ENCODE assay signal across 25 cellular contexts in the genomic region with DNA sequence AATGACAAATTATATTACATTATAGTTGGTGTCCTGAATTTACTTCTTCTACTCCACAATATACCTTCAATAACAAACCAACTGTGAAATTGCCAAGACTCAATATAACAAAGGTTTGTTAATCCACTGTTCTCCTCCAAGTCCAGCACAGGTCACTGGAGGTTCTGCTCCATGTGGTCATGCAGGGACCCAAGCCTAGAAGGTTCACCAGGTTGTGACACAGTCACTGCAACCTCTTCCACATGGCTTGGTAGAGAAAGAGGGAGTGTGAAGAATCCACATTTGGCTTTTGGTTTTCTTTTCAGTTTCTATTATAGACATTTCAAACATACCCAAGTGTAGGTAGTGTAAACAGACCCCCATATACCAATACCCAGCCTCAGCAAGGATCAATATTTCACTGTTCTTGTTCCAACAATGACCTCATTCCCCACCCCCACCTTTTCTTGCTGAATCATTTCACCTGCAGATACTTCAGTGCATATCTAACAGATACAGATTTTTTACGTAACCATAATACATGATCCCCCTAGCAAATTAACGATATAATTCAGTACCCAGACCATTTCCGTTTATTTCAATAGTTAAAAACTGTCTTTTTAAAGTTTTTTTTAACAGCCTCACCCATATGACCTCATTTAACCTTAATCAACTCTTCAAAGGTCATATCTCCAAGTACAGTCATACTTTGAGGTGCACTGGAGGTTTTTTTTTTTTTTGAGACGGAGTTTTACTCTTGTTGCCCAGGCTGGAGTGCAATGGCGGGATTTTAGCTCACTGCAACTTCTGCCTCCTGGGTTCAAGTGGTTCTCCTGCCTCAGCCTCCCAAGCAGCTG. TPM values are rescaled to one million over a fixed set of nuclear protein-coding genes. Genes with fewer than 3 reads are reported as not detected.
A peak's percentile ranks its signal among the peaks of the same experiment; 100 is the strongest.
DNase-seq lines count a peak whose midpoint lies in the region; ATAC-seq and TF ChIP-seq lines count a peak whose summit lies in the region.
"Had no signal": no experiment of that assay in that cellular context is flagged by ENCODE, and none has a peak within 500 bp of the region (broad histone marks: within the 10 kb centered on the region; RNA-seq: fewer than 3 reads in every experiment).

No MANE protein-coding gene starts in this region.

- TF ChIP-seq CTCF in liver (IDR thresholded peaks at IDR 0.05; ENCODE audit: low read depth, low read length, missing input control) (no peak), type B pancreatic cell (conservative IDR thresholded peaks at IDR 0.05) (no peak)

- H3K9me3 ChIP-seq in liver (ENCODE audit: control insufficient read depth in 4 of 4, low read length in 3 of 4) = no peaks in the 10 kb centered on the region
- H3K9me3 ChIP-seq: BLaER1, SJCRH30 had no signal

- peaks cover 0 to 4% (median 0%) of the 10 kb centered on the region in 4 donors for H3K4me1 ChIP-seq in liver (ENCODE audit: control insufficient read depth in 4 of 4, insufficient read depth in 4 of 4, low read length in 3 of 4)
- H3K4me1 ChIP-seq: SJCRH30 had no signal

- 90% methylated on average over 5 of the region's 5 CpGs for WGBS in liver

- H3K27me3 Mint-ChIP-seq in type B pancreatic cell = peaks cover 7% of the 10 kb centered on the region

- H3K9me3 Mint-ChIP-seq in activated naive CD4-positive, alpha-beta T cell treated with anti-CD3 and anti-CD28 coated beads, Interleukin-2, amount 50 U/mL, for 72 hours = peaks cover 4 to 7% of the 10 kb centered on the region in 2 donors
- no peaks in the 10 kb centered on the region for H3K9me3 Mint-ChIP-seq in type B pancreatic cell

- H3K36me3 ChIP-seq in liver (ENCODE audit: control insufficient read depth in 4 of 4, insufficient read depth in 3 of 4, low read depth in 1 of 4, low read length in 3 of 4) = no peaks in the 10 kb centered on the region
- H3K36me3 ChIP-seq: BLaER1, SJCRH30 had no signal

- peak; percentile 30 to 35 for ATAC-seq in activated naive CD4-positive, alpha-beta T cell treated with anti-CD3 and anti-CD28 coated beads, Interleukin-2, amount 50 U/mL, for 72 hours
- no peak for ATAC-seq in GM19328 (IDR thresholded peaks at IDR 0.05; ENCODE audit: unreplicated experiment)
- ATAC-seq: GM12878 had no signal

- no peaks in the 10 kb centered on the region for H3K27me3 ChIP-seq in liver (ENCODE audit: control insufficient read depth in 4 of 4, insufficient read depth in 4 of 4, low read length in 3 of 4)

- H3K4me3 Mint-ChIP-seq in type B pancreatic cell = no peak overlapping the region
- H3K4me3 Mint-ChIP-seq: CD4-positive, CD25-positive, alpha-beta regulatory T cell; IgD-negative memory B cell had no signal

- no peak overlapping the region for H3K4me3 ChIP-seq in liver (ENCODE audit: low read depth in 1 of 3, low read length in 3 of 3)
- H3K4me3 ChIP-seq: BLaER1, GM12878, SJCRH30 had no signal

- H3K9ac ChIP-seq in liver (ENCODE audit: low read depth in 1 of 2, low read length in 2 of 2) = no peak overlapping the region
- H3K9ac ChIP-seq: BLaER1 had no signal

- H3K27ac Mint-ChIP-seq in activated naive CD4-positive, alpha-beta T cell treated with anti-CD3 and anti-CD28 coated beads, Interleukin-2, amount 50 U/mL, for 72 hours = peak overlapping the region in 1 of 2 donors; percentile 46
- peak overlapping the region; percentile 26 for H3K27ac Mint-ChIP-seq in type B pancreatic cell
- H3K27ac Mint-ChIP-seq: CD4-positive, CD25-positive, alpha-beta regulatory T cell; IgD-negative memory B cell had no signal

- no peak for TF ChIP-seq RAD21 in liver (IDR thresholded peaks at IDR 0.05)

- no peak overlapping the region for H3K27ac ChIP-seq in liver (ENCODE audit: low read depth in 1 of 2, low read length in 2 of 2)
- H3K27ac ChIP-seq: BLaER1, SJCRH30 had no signal

- DNase-seq in activated naive CD4-positive, alpha-beta T cell treated with anti-CD3 and anti-CD28 coated beads, Interleukin-2, amount 50 U/mL, for 72 hours (ENCODE audit: low spot score in 2 of 2) = no peak
- no peak for DNase-seq in activated naive CD4-positive, alpha-beta T cell treated with anti-CD3 and anti-CD28 coated beads, Interleukin-2, amount 50 U/mL, for 16 hours
- peak; percentile 51 to 62 for DNase-seq in SHP77 (lab: John Stamatoyannopoulos, UW)
- DNase-seq in type B pancreatic cell (ENCODE audit: extremely low spot score, unreplicated experiment) = no peak
- no peak for DNase-seq in NCI-H774 (lab: John Stamatoyannopoulos, UW)
- DNase-seq in KG1 (lab: John Stamatoyannopoulos, UW) = no peak
- DNase-seq: CD4-positive, CD25-positive, alpha-beta regulatory T cell; DMS79; EL; GDM1; HCEC 1CT; Karpas-422; NCI-H1092; NCI-H1436 treated with DMSO at 0.1 percent for 48 hours; NCI-H187 treated with DMSO at 0.1 percent for 48 hours; NCI-H2171 treated with DMSO at 0.1 percent for 48 hours; NCI-H446 treated with DMSO at 0.1 percent for 48 hours; NCI-H526; SJCRH30 had no signal

- H3K36me3 Mint-ChIP-seq in activated naive CD4-positive, alpha-beta T cell treated with anti-CD3 and anti-CD28 coated beads, Interleukin-2, amount 50 U/mL, for 72 hours = peaks cover 7 to 10% of the 10 kb centered on the region in 2 donors
- H3K36me3 Mint-ChIP-seq in type B pancreatic cell = no peaks in the 10 kb centered on the region
- H3K36me3 Mint-ChIP-seq: CD4-positive, CD25-positive, alpha-beta regulatory T cell; IgD-negative memory B cell had no signal

- H3K4me1 Mint-ChIP-seq in type B pancreatic cell (ENCODE audit: unreplicated experiment) = no peaks in the 10 kb centered on the region

TF ChIP-seq in liver, 16 proteins besides CTCF, POLR2A, EP300 and RAD21:
- TF ChIP-seq EGR1 (IDR thresholded peaks at IDR 0.05; ENCODE audit: low read depth in 2 of 2) = no peak
- TF ChIP-seq, protein P1, sequence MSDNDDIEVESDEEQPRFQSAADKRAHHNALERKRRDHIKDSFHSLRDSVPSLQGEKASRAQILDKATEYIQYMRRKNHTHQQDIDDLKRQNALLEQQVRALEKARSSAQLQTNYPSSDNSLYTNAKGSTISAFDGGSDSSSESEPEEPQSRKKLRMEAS (IDR thresholded peaks at IDR 0.05) = no peak
- TF ChIP-seq FOXA2 (IDR thresholded peaks at IDR 0.05) = no peak
- TF ChIP-seq JUND (IDR thresholded peaks at IDR 0.05) = peak; percentile 14 to 22
- peak in 1 of 2 donors; percentile 22 for TF ChIP-seq RXRA (IDR thresholded peaks at IDR 0.05)
- TF ChIP-seq TAF1 (conservative IDR thresholded peaks at IDR 0.05) = no peak

RNA-seq across cellular contexts. Expression of a gene that starts 14.1 kb away (rescaled TPM):
- total RNA-seq in activated naive CD4-positive, alpha-beta T cell treated with anti-CD3 and anti-CD28 coated beads, Interleukin-2, amount 50 U/mL, for 72 hours = under 1 TPM in 1 of 2 donors, not detected in 1; 0.11 TPM
- total RNA-seq in liver (not detected), type B pancreatic cell (ENCODE audit: low replicate concordance) (1.7 and 3.5 TPM in 2 replicates)
- under 1 TPM in 1 of 2 donors, not detected in 1; 0.09 TPM for polyA plus RNA-seq in liver
- total RNA-seq: CD4-positive, CD25-positive, alpha-beta regulatory T cell; SJCRH30 had no signal
- polyA plus RNA-seq: AG04450; CD4-positive, CD25-positive, alpha-beta regulatory T cell; GM12878; IgD-negative memory B cell had no signal

RNA-seq across cellular contexts. Expression of a gene that starts 14.5 kb away (rescaled TPM):
- 10 to 100 TPM; 19.1 to 21.0 TPM for total RNA-seq in activated naive CD4-positive, alpha-beta T cell treated with anti-CD3 and anti-CD28 coated beads, Interleukin-2, amount 50 U/mL, for 72 hours
- total RNA-seq in liver = 10 to 100 TPM in 1 of 2 donors, 1 to 10 TPM in 1; 8.3 to 12.3 TPM
- polyA plus RNA-seq in liver = 1 to 10 TPM; 4.9 to 6.4 TPM
- total RNA-seq in type B pancreatic cell (ENCODE audit: low replicate concordance) = 21.5 and 24.6 TPM in 2 replicates

RNA-seq across cellular contexts. Expression of a gene that starts 48.7 kb away (rescaled TPM):
- total RNA-seq in activated naive CD4-positive, alpha-beta T cell treated with anti-CD3 and anti-CD28 coated beads, Interleukin-2, amount 50 U/mL, for 72 hours = under 1 TPM; 0.16 to 0.39 TPM
- 10 to 100 TPM; 35.5 to 71.1 TPM for total RNA-seq in liver
- 100 to 1,000 TPM in 1 of 2 donors, 10 to 100 TPM in 1; 28.9 to 100 TPM for polyA plus RNA-seq in liver
- 299 and 439 TPM in 2 replicates for total RNA-seq in type B pancreatic cell (ENCODE audit: low replicate concordance)

Comparison
In these comparisons a context has a peak if more than half of its experiments do, and no peak if none do; other contexts are left out.
1. DNase-seq: peak in SHP77 (2 of 2); none in activated naive CD4-positive, alpha-beta T cell treated with anti-CD3 and anti-CD28 coated beads, Interleukin-2, amount 50 U/mL, for 72 hours (0 of 2), activated naive CD4-positive, alpha-beta T cell treated with anti-CD3 and anti-CD28 coated beads, Interleukin-2, amount 50 U/mL, for 16 hours (single experiment), type B pancreatic cell (single experiment), NCI-H774 (single experiment) and KG1 (single experiment).
2. RNA of a gene that starts 48.7 kb away (total RNA-seq): 299 to 439 TPM in type B pancreatic cell and 35.5 to 71.1 TPM in liver; 0.16 to 0.39 TPM in activated naive CD4-positive, alpha-beta T cell treated with anti-CD3 and anti-CD28 coated beads, Interleukin-2, amount 50 U/mL, for 72 hours; every median in the first group is over 10 times any median in the second.